In genomic region chr5:135307143-135307903, GRCh38 we compare ENCODE assay signal across 1 cellular context.
TF ChIP-seq lines count a peak whose summit lies in the region.

No MANE protein-coding gene starts in this region.

TF ChIP-seq in A549, 52 proteins besides CTCF, POLR2A, EP300 and RAD21 (continued from another document):
- TF ChIP-seq HOXB13 (CRISPR knock-in tag; IDR thresholded peaks at IDR 0.05; ENCODE audit: low read depth) (no peak), NFE2L2 (conservative IDR thresholded peaks at IDR 0.05; ENCODE audit: low read length) (no peak), MAZ (IDR thresholded peaks at IDR 0.05; ENCODE audit: borderline replicate concordance, low read depth, low read length) (no peak), CBX8 (IDR thresholded peaks at IDR 0.05) (no peak), REST (IDR thresholded peaks at IDR 0.05) (no peak), HMGXB4 (CRISPR knock-in tag; IDR thresholded peaks at IDR 0.05; ENCODE audit: borderline replicate concordance) (no peak), FOXS1 (CRISPR knock-in tag; IDR thresholded peaks at IDR 0.05) (no peak), SREBF2 (IDR thresholded peaks at IDR 0.05) (no peak), ZSCAN20 (CRISPR knock-in tag; IDR thresholded peaks at IDR 0.05) (no peak), ELK1 (IDR thresholded peaks at IDR 0.05; ENCODE audit: low read depth, low read length) (no peak)
TF ChIP-seq in A549: peak in this region for 0.
